Comparison of ENCODE assay signal across 1 cellular context in the genomic region with DNA sequence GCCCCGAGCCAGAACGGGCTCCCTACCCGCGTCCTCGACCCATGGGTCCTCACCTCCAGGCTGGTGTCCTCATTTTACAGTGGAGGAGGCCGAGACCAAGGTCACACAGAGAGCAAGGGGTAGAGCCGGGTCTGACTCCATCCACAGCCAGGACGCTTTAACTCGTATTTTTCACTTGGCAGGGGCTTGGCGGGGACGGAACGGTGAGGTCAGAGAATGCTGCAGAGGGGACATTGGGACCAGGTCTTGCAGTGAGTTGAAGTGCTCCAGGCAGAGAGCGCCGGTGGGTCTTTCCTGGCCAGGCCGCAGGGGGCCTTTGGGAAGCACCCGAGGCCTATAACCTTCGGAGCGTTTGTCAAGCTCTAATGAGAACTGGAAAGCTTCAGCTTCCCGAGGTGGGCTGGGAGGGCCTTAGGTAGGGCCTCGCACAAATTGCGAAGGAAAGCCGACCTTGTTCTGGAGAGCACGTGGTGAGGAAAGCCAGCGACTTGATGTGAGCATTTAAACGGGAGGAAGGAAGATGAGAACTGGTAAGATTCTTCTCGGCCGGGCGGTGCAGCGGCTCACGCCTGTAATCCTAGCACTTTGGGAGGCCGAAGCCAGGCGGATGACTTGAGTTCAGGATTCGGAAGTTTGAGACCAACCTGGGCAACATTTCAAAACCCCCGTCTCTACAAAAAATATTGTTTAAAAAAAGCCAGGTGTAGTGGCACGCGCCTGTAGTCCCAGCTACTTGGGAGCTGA.
TF ChIP-seq lines count a peak whose summit lies in the region.

No MANE protein-coding gene starts in this region.

TF ChIP-seq in IMR-90, 13 proteins besides CTCF, POLR2A, EP300 and RAD21 (continued from another document):
- TF ChIP-seq, protein P1, sequence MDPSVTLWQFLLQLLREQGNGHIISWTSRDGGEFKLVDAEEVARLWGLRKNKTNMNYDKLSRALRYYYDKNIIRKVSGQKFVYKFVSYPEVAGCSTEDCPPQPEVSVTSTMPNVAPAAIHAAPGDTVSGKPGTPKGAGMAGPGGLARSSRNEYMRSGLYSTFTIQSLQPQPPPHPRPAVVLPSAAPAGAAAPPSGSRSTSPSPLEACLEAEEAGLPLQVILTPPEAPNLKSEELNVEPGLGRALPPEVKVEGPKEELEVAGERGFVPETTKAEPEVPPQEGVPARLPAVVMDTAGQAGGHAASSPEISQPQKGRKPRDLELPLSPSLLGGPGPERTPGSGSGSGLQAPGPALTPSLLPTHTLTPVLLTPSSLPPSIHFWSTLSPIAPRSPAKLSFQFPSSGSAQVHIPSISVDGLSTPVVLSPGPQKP (IDR thresholded peaks at IDR 0.05; ENCODE audit: borderline replicate concordance, low read depth, low read length) = no peak
- no peak for TF ChIP-seq SMC3 (IDR thresholded peaks at IDR 0.05; ENCODE audit: low read depth, low read length)
- no peak for TF ChIP-seq CHD1 (IDR thresholded peaks at IDR 0.05; ENCODE audit: low read depth, low read length)
- no peak for TF ChIP-seq CEBPB (IDR thresholded peaks at IDR 0.05; ENCODE audit: low read depth, low read length)
- TF ChIP-seq, protein P2, sequence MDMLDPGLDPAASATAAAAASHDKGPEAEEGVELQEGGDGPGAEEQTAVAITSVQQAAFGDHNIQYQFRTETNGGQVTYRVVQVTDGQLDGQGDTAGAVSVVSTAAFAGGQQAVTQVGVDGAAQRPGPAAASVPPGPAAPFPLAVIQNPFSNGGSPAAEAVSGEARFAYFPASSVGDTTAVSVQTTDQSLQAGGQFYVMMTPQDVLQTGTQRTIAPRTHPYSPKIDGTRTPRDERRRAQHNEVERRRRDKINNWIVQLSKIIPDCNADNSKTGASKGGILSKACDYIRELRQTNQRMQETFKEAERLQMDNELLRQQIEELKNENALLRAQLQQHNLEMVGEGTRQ (IDR thresholded peaks at IDR 0.05; ENCODE audit: low read depth, low read length) = no peak
